In the genomic region with DNA sequence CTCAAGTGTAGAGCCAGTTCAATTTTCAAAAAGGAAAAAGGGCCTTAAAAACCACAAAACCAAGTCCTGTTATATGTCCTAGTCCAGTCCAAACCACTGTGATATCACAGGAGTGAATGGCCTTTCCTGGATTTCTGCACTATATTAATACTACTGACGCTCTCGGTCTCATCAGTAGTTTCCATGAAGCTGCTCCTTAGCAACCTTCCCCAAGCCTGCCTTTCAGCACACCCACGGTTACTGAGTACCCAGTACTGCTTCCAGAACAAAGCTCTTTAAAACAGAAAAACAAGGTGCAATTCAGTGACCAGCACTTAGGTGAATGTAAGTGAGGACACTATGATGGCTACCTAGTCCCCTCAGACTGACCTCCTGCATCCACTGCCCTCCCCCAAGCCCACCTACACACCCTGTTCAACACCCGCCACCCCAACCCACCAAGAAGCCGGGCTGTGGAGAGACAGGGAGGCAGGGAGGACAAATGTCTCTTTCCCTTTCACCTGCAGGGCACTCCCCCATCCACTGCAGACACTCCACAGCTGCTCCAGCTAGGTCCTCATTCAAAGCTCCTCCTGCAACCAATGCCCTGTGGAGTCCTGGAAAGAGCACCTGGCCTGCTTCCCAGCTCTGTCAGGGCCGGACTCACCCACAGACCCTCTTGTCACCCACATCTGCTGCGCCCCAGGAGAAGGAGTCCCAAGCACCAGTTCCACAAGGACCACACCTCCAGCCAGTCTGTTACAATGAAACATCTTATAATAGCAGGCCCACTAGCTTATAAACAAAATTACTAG, we compare ENCODE assay signal across 15 cellular contexts. TPM values are rescaled to one million over a fixed set of nuclear protein-coding genes. Genes with fewer than 3 reads are reported as not detected.
DNase-seq lines count a peak whose midpoint lies in the region; ATAC-seq and TF ChIP-seq lines count a peak whose summit lies in the region.
"Had no signal": no experiment of that assay in that cellular context is flagged by ENCODE, and none has a peak within 500 bp of the region (broad histone marks: within the 10 kb centered on the region; RNA-seq: fewer than 3 reads in every experiment).

No MANE protein-coding gene starts in this region.

- H3K27me3 Mint-ChIP-seq in CD4-positive, alpha-beta T cell, result no peaks in the 10 kb centered on the region
- H3K27me3 Mint-ChIP-seq in HFFc6 (ENCODE audit: insufficient read depth), result no peaks in the 10 kb centered on the region

- intact Hi-C loops in CD4-positive, alpha-beta T cell (cut with DNase I, micrococcal nuclease), result no loop called here

- peaks cover 10% of the 10 kb centered on the region for H3K79me1 ChIP-seq in mesenchymal stem cell (replicated peaks; ENCODE audit: low read length, poor library complexity, severe bottlenecking)

- H2BK120ac ChIP-seq in mesenchymal stem cell (ENCODE audit: low read depth, low read length), result no peak overlapping the region

- CTCF ChIA-PET in CD4-positive, alpha-beta T cell (lab: Charles Lee), result no interaction called here

- H3K9ac ChIP-seq in mesenchymal stem cell (ENCODE audit: low read length), result peak overlapping the region; percentile 12
- H3K9ac ChIP-seq: BLaER1 treated with 17β-estradiol and CSF1 and Interleukin-3, amounts not matched to agents 10 nM and 100 nM had no signal

- peaks cover 24% of the 10 kb centered on the region for H3K4me1 ChIP-seq in mesenchymal stem cell (ENCODE audit: control insufficient read depth, insufficient read depth, low read depth, low read length)

- H2BK12ac ChIP-seq in mesenchymal stem cell (ENCODE audit: low read length in 2 of 2), result no peak overlapping the region

- ATAC-seq in CD4-positive, alpha-beta T cell (ENCODE audit: poor library complexity), result no peak
- no peak for ATAC-seq in GM21576 (IDR thresholded peaks at IDR 0.05; ENCODE audit: unreplicated experiment)

- peak overlapping the region; percentile 32 for H3K27ac Mint-ChIP-seq in CD4-positive, alpha-beta T cell
- H3K27ac Mint-ChIP-seq in HFFc6, result peak overlapping the region; percentile 14; the same call in 1 of the 2 replicates

- 91% methylated on average over 6 of the region's 7 CpGs for WGBS in mesenchymal stem cell

- no peaks in the 10 kb centered on the region for H3K9me3 Mint-ChIP-seq in CD4-positive, alpha-beta T cell
- no peaks in the 10 kb centered on the region for H3K9me3 Mint-ChIP-seq in HFFc6

- no peak overlapping the region for H2AFZ ChIP-seq in mesenchymal stem cell (ENCODE audit: low read depth, low read length)

- H3K4me1 Mint-ChIP-seq in CD4-positive, alpha-beta T cell (ENCODE audit: low read depth), result peaks cover 73% of the 10 kb centered on the region
- H3K4me1 Mint-ChIP-seq in HFFc6 (ENCODE audit: low read depth), result peaks cover 86% of the 10 kb centered on the region

- no peaks in the 10 kb centered on the region for H3K27me3 ChIP-seq in CD4-positive, alpha-beta T cell (ENCODE audit: control insufficient read depth, insufficient read depth, low read length)
- no peaks in the 10 kb centered on the region for H3K27me3 ChIP-seq in mesenchymal stem cell (ENCODE audit: control insufficient read depth in 1 of 2, insufficient read depth in 1 of 2, low read length in 2 of 2)
- H3K27me3 ChIP-seq: BLaER1 treated with 17β-estradiol and CSF1 and Interleukin-3, amounts not matched to agents 10 nM and 100 nM; upper lobe of left lung had no signal

- peaks cover 54% of the 10 kb centered on the region for H3K36me3 Mint-ChIP-seq in CD4-positive, alpha-beta T cell (ENCODE audit: low read depth)
- no peaks in the 10 kb centered on the region for H3K36me3 Mint-ChIP-seq in HFFc6 (ENCODE audit: low read depth)

- H3K18ac ChIP-seq in mesenchymal stem cell (ENCODE audit: low read depth in 1 of 2, low read length in 2 of 2), result no peak overlapping the region

- peak overlapping the region in 1 of 2 experiments; percentile 23 for H3K23ac ChIP-seq in mesenchymal stem cell (ENCODE audit: low read length in 2 of 2)

- no peak overlapping the region for H2BK15ac ChIP-seq in mesenchymal stem cell (ENCODE audit: low read depth, poor library complexity, severe bottlenecking)

- H3K9me3 ChIP-seq in CD4-positive, alpha-beta T cell (ENCODE audit: control insufficient read depth, low read length), result no peaks in the 10 kb centered on the region
- H3K9me3 ChIP-seq in mesenchymal stem cell (ENCODE audit: control insufficient read depth, low read length), result no peaks in the 10 kb centered on the region
- H3K9me3 ChIP-seq: BLaER1 treated with 17β-estradiol and CSF1 and Interleukin-3, amounts not matched to agents 10 nM and 100 nM; upper lobe of left lung had no signal

- H3K4ac ChIP-seq in mesenchymal stem cell (ENCODE audit: low read depth in 1 of 2, low read length in 2 of 2), result no peak overlapping the region

- H4K91ac ChIP-seq in mesenchymal stem cell (ENCODE audit: low read length), result peak overlapping the region; percentile 52

- H3K4me2 ChIP-seq in mesenchymal stem cell (ENCODE audit: low read length, poor library complexity, severe bottlenecking), result no peak overlapping the region

- peaks cover 8 to 15% of the 10 kb centered on the region in 2 experiments for H3K36me3 ChIP-seq in mesenchymal stem cell (ENCODE audit: control insufficient read depth in 1 of 2, insufficient read depth in 2 of 2, low read depth in 1 of 2, low read length in 2 of 2)

- POLR2A ChIA-PET in CD4-positive, alpha-beta T cell (lab: Charles Lee), result no interaction called here

- H2BK5ac ChIP-seq in mesenchymal stem cell (ENCODE audit: low read depth, low read length, poor library complexity, severe bottlenecking), result no peak overlapping the region

- TF ChIP-seq CTCF in CD4-positive, alpha-beta T cell (IDR thresholded peaks at IDR 0.05), result no peak
- no peak for TF ChIP-seq CTCF in HFFc6 (IDR thresholded peaks at IDR 0.05)

- H3K4me3 ChIP-seq in mesenchymal stem cell (ENCODE audit: insufficient read depth in 1 of 2, low read depth in 1 of 2, low read length in 2 of 2), result no peak overlapping the region
- H3K4me3 ChIP-seq: BLaER1 treated with 17β-estradiol and CSF1 and Interleukin-3, amounts not matched to agents 10 nM and 100 nM; upper lobe of left lung had no signal

- H3K14ac ChIP-seq in mesenchymal stem cell (ENCODE audit: low read length in 2 of 2), result no peak overlapping the region

- no peak overlapping the region for H3K27ac ChIP-seq in CD4-positive, alpha-beta T cell (ENCODE audit: low read depth, low read length)
- no peak overlapping the region for H3K27ac ChIP-seq in mesenchymal stem cell (ENCODE audit: low read length, poor library complexity, severe bottlenecking)
- H3K27ac ChIP-seq: BLaER1 treated with 17β-estradiol and CSF1 and Interleukin-3, amounts not matched to agents 10 nM and 100 nM; upper lobe of left lung had no signal

- H3K4me3 Mint-ChIP-seq in CD4-positive, alpha-beta T cell, result no peak overlapping the region
- no peak overlapping the region for H3K4me3 Mint-ChIP-seq in HFFc6

- DNase-seq in CD4-positive, alpha-beta T cell, result no peak
- DNase-seq in HFFc6 (no peak), SHP77 treated with DMSO at 0.1 percent for 48 hours (lab: John Stamatoyannopoulos, UW) (peak; percentile 8), mesenchymal stem cell (no peak), kidney tubule cell (ENCODE audit: low spot score) (no peak), NCI-H128 (lab: John Stamatoyannopoulos, UW; ENCODE audit: unreplicated experiment) (no peak), HUDEP-2 (lab: John Stamatoyannopoulos, UW; ENCODE audit: unreplicated experiment in 76 of 76) (no peak)
- DNase-seq: activated T-cell treated with anti-CD3 and anti-CD28 coated beads, Interleukin-2, amount 50 U/mL, for 48 hours; amniotic stem cell; GOT3; NCI-H1930; stimulated activated CD4-positive, alpha-beta T cell treated with anti-CD3 and anti-CD28 coated beads, Interleukin-1b, Interleukin-23, amount 100 ng/mL, for 48 hours; upper lobe of left lung had no signal

- H2AK5ac ChIP-seq in mesenchymal stem cell (ENCODE audit: low read length, severe bottlenecking), result no peak overlapping the region

- H4K8ac ChIP-seq in mesenchymal stem cell (ENCODE audit: low read length), result peak overlapping the region; percentile 22

RNA-seq across cellular contexts. Expression of a gene that starts 25.9 kb away (rescaled TPM):
- 10 to 100 TPM; 69.3 to 71.7 TPM for total RNA-seq in CD4-positive, alpha-beta T cell
- total RNA-seq in HFFc6 (2021; fragmentation: NEBNext Ultra II Directional; extraction: Animal tissue kit (Norgen Biotek cat#: 25700)), result 100 to 1,000 TPM; 220 to 267 (median 263) TPM
- polyA plus RNA-seq in mesenchymal stem cell (2013, experiment 1 of 2), result 179 TPM
- 183 TPM for polyA plus RNA-seq in mesenchymal stem cell (2013, experiment 2 of 2)
